2 cellular contexts compared by ENCODE assay signal in the genomic region with DNA sequence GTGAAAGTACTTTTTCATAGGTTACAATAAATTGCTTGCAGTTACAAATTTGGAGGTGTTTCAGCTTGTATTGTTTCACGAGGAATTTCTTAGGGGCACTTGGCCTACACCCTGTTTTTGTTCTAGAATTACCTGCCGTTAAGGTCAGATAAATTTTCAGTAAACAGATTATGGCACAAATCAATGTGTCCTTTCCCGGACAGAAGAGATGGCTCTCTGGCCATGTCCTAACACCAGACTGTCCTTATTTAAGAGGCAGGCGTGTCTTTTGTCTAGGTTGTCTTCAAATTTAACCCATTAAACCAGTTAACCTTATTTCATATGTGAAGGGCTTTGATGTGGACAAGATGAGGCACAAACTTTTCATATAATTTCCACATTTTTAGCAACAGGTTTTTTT.
TF ChIP-seq lines count a peak whose summit lies in the region.

No MANE protein-coding gene starts in this region.

TF ChIP-seq in liver, 16 proteins besides CTCF, POLR2A, EP300 and RAD21 (continued from another document):
- TF ChIP-seq, protein P1, sequence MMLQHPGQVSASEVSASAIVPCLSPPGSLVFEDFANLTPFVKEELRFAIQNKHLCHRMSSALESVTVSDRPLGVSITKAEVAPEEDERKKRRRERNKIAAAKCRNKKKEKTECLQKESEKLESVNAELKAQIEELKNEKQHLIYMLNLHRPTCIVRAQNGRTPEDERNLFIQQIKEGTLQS (IDR thresholded peaks at IDR 0.05), result no peak
- TF ChIP-seq HNF4A (conservative IDR thresholded peaks at IDR 0.05) (peak in 1 of 2 donors; percentile 44), NR2F2 (IDR thresholded peaks at IDR 0.05) (no peak), YY1 (IDR thresholded peaks at IDR 0.05) (peak; percentile 65), TAF1 (conservative IDR thresholded peaks at IDR 0.05) (no peak), FOXA1 (IDR thresholded peaks at IDR 0.05) (no peak)
- TF ChIP-seq, protein P2, sequence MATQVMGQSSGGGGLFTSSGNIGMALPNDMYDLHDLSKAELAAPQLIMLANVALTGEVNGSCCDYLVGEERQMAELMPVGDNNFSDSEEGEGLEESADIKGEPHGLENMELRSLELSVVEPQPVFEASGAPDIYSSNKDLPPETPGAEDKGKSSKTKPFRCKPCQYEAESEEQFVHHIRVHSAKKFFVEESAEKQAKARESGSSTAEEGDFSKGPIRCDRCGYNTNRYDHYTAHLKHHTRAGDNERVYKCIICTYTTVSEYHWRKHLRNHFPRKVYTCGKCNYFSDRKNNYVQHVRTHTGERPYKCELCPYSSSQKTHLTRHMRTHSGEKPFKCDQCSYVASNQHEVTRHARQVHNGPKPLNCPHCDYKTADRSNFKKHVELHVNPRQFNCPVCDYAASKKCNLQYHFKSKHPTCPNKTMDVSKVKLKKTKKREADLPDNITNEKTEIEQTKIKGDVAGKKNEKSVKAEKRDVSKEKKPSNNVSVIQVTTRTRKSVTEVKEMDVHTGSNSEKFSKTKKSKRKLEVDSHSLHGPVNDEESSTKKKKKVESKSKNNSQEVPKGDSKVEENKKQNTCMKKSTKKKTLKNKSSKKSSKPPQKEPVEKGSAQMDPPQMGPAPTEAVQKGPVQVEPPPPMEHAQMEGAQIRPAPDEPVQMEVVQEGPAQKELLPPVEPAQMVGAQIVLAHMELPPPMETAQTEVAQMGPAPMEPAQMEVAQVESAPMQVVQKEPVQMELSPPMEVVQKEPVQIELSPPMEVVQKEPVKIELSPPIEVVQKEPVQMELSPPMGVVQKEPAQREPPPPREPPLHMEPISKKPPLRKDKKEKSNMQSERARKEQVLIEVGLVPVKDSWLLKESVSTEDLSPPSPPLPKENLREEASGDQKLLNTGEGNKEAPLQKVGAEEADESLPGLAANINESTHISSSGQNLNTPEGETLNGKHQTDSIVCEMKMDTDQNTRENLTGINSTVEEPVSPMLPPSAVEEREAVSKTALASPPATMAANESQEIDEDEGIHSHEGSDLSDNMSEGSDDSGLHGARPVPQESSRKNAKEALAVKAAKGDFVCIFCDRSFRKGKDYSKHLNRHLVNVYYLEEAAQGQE (IDR thresholded peaks at IDR 0.05), result peak; percentile 11
- TF ChIP-seq, protein P3, sequence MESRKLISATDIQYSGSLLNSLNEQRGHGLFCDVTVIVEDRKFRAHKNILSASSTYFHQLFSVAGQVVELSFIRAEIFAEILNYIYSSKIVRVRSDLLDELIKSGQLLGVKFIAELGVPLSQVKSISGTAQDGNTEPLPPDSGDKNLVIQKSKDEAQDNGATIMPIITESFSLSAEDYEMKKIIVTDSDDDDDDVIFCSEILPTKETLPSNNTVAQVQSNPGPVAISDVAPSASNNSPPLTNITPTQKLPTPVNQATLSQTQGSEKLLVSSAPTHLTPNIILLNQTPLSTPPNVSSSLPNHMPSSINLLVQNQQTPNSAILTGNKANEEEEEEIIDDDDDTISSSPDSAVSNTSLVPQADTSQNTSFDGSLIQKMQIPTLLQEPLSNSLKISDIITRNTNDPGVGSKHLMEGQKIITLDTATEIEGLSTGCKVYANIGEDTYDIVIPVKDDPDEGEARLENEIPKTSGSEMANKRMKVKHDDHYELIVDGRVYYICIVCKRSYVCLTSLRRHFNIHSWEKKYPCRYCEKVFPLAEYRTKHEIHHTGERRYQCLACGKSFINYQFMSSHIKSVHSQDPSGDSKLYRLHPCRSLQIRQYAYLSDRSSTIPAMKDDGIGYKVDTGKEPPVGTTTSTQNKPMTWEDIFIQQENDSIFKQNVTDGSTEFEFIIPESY (IDR thresholded peaks at IDR 0.05), result peak; percentile 65

TF ChIP-seq in HepG2, 621 proteins besides CTCF, POLR2A, EP300 and RAD21:
- TF ChIP-seq, protein P4, sequence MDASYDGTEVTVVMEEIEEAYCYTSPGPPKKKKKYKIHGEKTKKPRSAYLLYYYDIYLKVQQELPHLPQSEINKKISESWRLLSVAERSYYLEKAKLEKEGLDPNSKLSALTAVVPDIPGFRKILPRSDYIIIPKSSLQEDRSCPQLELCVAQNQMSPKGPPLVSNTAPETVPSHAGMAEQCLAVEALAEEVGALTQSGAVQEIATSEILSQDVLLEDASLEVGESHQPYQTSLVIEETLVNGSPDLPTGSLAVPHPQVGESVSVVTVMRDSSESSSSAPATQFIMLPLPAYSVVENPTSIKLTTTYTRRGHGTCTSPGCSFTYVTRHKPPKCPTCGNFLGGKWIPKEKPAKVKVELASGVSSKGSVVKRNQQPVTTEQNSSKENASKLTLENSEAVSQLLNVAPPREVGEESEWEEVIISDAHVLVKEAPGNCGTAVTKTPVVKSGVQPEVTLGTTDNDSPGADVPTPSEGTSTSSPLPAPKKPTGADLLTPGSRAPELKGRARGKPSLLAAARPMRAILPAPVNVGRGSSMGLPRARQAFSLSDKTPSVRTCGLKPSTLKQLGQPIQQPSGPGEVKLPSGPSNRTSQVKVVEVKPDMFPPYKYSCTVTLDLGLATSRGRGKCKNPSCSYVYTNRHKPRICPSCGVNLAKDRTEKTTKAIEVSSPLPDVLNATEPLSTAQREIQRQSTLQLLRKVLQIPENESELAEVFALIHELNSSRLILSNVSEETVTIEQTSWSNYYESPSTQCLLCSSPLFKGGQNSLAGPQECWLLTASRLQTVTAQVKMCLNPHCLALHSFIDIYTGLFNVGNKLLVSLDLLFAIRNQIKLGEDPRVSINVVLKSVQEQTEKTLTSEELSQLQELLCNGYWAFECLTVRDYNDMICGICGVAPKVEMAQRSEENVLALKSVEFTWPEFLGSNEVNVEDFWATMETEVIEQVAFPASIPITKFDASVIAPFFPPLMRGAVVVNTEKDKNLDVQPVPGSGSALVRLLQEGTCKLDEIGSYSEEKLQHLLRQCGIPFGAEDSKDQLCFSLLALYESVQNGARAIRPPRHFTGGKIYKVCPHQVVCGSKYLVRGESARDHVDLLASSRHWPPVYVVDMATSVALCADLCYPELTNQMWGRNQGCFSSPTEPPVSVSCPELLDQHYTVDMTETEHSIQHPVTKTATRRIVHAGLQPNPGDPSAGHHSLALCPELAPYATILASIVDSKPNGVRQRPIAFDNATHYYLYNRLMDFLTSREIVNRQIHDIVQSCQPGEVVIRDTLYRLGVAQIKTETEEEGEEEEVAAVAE (CRISPR knock-in tag; IDR thresholded peaks at IDR 0.05; ENCODE audit: borderline replicate concordance), result no peak
- no peak for TF ChIP-seq HMG20B (CRISPR knock-in tag; conservative IDR thresholded peaks at IDR 0.05)
